ENCODE assay signal across 8 cellular contexts in the genomic region with DNA sequence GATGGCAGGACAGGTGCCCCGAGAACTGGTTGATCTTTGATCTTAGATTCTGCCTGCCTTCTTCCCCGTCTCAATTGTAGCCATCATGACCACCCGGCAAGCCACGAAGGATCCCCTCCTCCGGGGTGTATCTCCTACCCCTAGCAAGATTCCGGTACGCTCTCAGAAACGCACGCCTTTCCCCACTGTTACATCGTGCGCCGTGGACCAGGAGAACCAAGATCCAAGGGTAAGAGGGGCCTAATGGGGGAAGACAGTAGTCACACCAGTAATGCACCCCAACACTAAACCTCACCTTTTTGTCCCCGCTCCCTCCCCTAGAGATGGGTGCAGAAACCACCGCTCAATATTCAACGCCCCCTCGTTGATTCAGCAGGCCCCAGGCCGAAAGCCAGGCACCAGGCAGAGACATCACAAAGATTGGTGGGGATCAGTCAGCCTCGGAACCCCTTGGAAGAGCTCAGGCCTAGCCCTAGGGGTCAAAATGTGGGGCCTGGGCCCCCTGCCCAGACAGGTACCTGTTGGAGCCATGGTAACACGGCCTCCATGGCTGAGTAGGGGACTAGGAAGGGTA. TPM values are rescaled to one million over a fixed set of nuclear protein-coding genes. Genes with fewer than 3 reads are reported as not detected.
DNase-seq lines count a peak whose midpoint lies in the region; ATAC-seq and TF ChIP-seq lines count a peak whose summit lies in the region.

No MANE protein-coding gene starts in this region.

- peaks cover 2 to 14% (median 10%) of the 10 kb centered on the region in 4 donors for H3K4me1 ChIP-seq in liver (ENCODE audit: control insufficient read depth in 4 of 4, insufficient read depth in 4 of 4, low read length in 3 of 4)
- H3K4me1 ChIP-seq in thoracic aorta (ENCODE audit: control insufficient read depth in 1 of 2, low read depth in 2 of 2): peaks cover 11 to 16% of the 10 kb centered on the region in 2 donors

- POLR2A ChIA-PET in activated naive CD8-positive, alpha-beta T cell treated with anti-CD3 and anti-CD28 coated beads, Interleukin-2, amount 10 ng/mL, durations not matched to agents 7 days and 5 days (lab: Charles Lee): interaction anchor here (0.6 to 2.2 kb wide), 19 partner anchors 8 to 345 kb away, joined by 3 to 23 read pairs (median 5); a partner anchor contains a TSS

- H3K27me3 Mint-ChIP-seq in activated T-cell treated with anti-CD3 and anti-CD28 coated beads, Interleukin-2, amount 50 U/mL, for 72 hours (ENCODE audit: low read depth): no peaks in the 10 kb centered on the region
- peaks cover 4% of the 10 kb centered on the region for H3K27me3 Mint-ChIP-seq in activated naive CD8-positive, alpha-beta T cell treated with anti-CD3 and anti-CD28 coated beads, Interleukin-2, amount 10 ng/mL, durations not matched to agents 7 days and 5 days

- H3K4me3 ChIP-seq in liver (ENCODE audit: low read depth in 1 of 3, low read length in 3 of 3): peak overlapping the region in 2 of 3 donors; percentile 54 to 70
- H3K4me3 ChIP-seq in thoracic aorta: peak overlapping the region; percentile 93

- H3K27ac Mint-ChIP-seq in activated T-cell treated with anti-CD3 and anti-CD28 coated beads, Interleukin-2, amount 50 U/mL, for 72 hours: peak overlapping the region; percentile 91
- H3K27ac Mint-ChIP-seq in activated naive CD8-positive, alpha-beta T cell treated with anti-CD3 and anti-CD28 coated beads, Interleukin-2, amount 10 ng/mL, durations not matched to agents 7 days and 5 days: peak overlapping the region; percentile 98

- no peaks in the 10 kb centered on the region for H3K36me3 ChIP-seq in liver (ENCODE audit: control insufficient read depth in 4 of 4, insufficient read depth in 3 of 4, low read depth in 1 of 4, low read length in 3 of 4)
- H3K36me3 ChIP-seq in thoracic aorta: no peaks in the 10 kb centered on the region

- WGBS in liver: 18% methylated on average over 19 of the region's 19 CpGs

- no peak for DNase-seq in activated T-cell treated with anti-CD3 and anti-CD28 coated beads, Interleukin-2, amount 50 U/mL, for 72 hours
- DNase-seq in activated T-cell treated with anti-CD3 and anti-CD28 coated beads for 4 hours: no peak
- DNase-seq in activated naive CD8-positive, alpha-beta T cell treated with anti-CD3 and anti-CD28 coated beads, Interleukin-2, amount 10 ng/mL, durations not matched to agents 7 days and 5 days: no peak
- no peak for DNase-seq in thoracic aorta (ENCODE audit: low spot score)
- DNase-seq in DMS153 (lab: John Stamatoyannopoulos, UW): no peak
- no peak for DNase-seq in RKO (ENCODE audit: low spot score)

- no peaks in the 10 kb centered on the region for H3K9me3 ChIP-seq in liver (ENCODE audit: control insufficient read depth in 4 of 4, low read length in 3 of 4)
- no peaks in the 10 kb centered on the region for H3K9me3 ChIP-seq in thoracic aorta

- H3K9ac ChIP-seq in liver (ENCODE audit: low read depth in 1 of 2, low read length in 2 of 2): no peak overlapping the region

- peaks cover 6 to 14% of the 10 kb centered on the region in 2 donors for H3K36me3 Mint-ChIP-seq in activated T-cell treated with anti-CD3 and anti-CD28 coated beads, Interleukin-2, amount 50 U/mL, for 72 hours (ENCODE audit: insufficient read depth in 2 of 2)
- H3K36me3 Mint-ChIP-seq in activated naive CD8-positive, alpha-beta T cell treated with anti-CD3 and anti-CD28 coated beads, Interleukin-2, amount 10 ng/mL, durations not matched to agents 7 days and 5 days: peaks cover 21% of the 10 kb centered on the region

- no peak for ATAC-seq in activated T-cell treated with anti-CD3 and anti-CD28 coated beads, Interleukin-2, amount 50 U/mL, for 72 hours (replicated peaks in 1 of 2)
- no peak for ATAC-seq in activated naive CD8-positive, alpha-beta T cell treated with anti-CD3 and anti-CD28 coated beads, Interleukin-2, amount 10 ng/mL, durations not matched to agents 7 days and 5 days (ENCODE audit: low read depth)
- ATAC-seq in thoracic aorta (ENCODE audit: insufficient number of reproducible peaks, low FRiP score, low read depth) (no peak), HG03108 (IDR thresholded peaks at IDR 0.05; ENCODE audit: unreplicated experiment) (no peak)

- TF ChIP-seq CTCF in liver (IDR thresholded peaks at IDR 0.05; ENCODE audit: low read depth, low read length, missing input control) (no peak), thoracic aorta (IDR thresholded peaks at IDR 0.05) (no peak)

- H3K27ac ChIP-seq in liver (ENCODE audit: low read depth in 1 of 2, low read length in 2 of 2) (no peak overlapping the region), thoracic aorta (no peak overlapping the region)

- no peaks in the 10 kb centered on the region for H3K9me3 Mint-ChIP-seq in activated T-cell treated with anti-CD3 and anti-CD28 coated beads, Interleukin-2, amount 50 U/mL, for 72 hours
- no peaks in the 10 kb centered on the region for H3K9me3 Mint-ChIP-seq in activated naive CD8-positive, alpha-beta T cell treated with anti-CD3 and anti-CD28 coated beads, Interleukin-2, amount 10 ng/mL, durations not matched to agents 7 days and 5 days

- peak overlapping the region; percentile 92 to 97 for H3K4me3 Mint-ChIP-seq in activated T-cell treated with anti-CD3 and anti-CD28 coated beads, Interleukin-2, amount 50 U/mL, for 72 hours
- H3K4me3 Mint-ChIP-seq in activated naive CD8-positive, alpha-beta T cell treated with anti-CD3 and anti-CD28 coated beads, Interleukin-2, amount 10 ng/mL, durations not matched to agents 7 days and 5 days: peak overlapping the region; percentile 100

- no peak for TF ChIP-seq RAD21 in liver (IDR thresholded peaks at IDR 0.05)

- H3K27me3 ChIP-seq in liver (ENCODE audit: control insufficient read depth in 4 of 4, insufficient read depth in 4 of 4, low read length in 3 of 4): no peaks in the 10 kb centered on the region
- H3K27me3 ChIP-seq in thoracic aorta (replicated peaks; ENCODE audit: insufficient read depth): no peaks in the 10 kb centered on the region

- H3K4me1 Mint-ChIP-seq in activated T-cell treated with anti-CD3 and anti-CD28 coated beads, Interleukin-2, amount 50 U/mL, for 72 hours (ENCODE audit: low read depth): peaks cover 15% of the 10 kb centered on the region
- H3K4me1 Mint-ChIP-seq in activated naive CD8-positive, alpha-beta T cell treated with anti-CD3 and anti-CD28 coated beads, Interleukin-2, amount 10 ng/mL, durations not matched to agents 7 days and 5 days: peaks cover 24% of the 10 kb centered on the region

TF ChIP-seq in liver, 16 proteins besides CTCF, POLR2A, EP300 and RAD21 (continues in another document):
- TF ChIP-seq, protein P1, sequence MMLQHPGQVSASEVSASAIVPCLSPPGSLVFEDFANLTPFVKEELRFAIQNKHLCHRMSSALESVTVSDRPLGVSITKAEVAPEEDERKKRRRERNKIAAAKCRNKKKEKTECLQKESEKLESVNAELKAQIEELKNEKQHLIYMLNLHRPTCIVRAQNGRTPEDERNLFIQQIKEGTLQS (IDR thresholded peaks at IDR 0.05): no peak
- TF ChIP-seq EGR1 (IDR thresholded peaks at IDR 0.05; ENCODE audit: low read depth in 2 of 2) (no peak), JUND (IDR thresholded peaks at IDR 0.05) (no peak)

RNA-seq across cellular contexts. Expression of a gene that starts 0.6 kb away (rescaled TPM):
- total RNA-seq in activated T-cell treated with anti-CD3 and anti-CD28 coated beads, Interleukin-2, amount 50 U/mL, for 72 hours: 10 to 100 TPM; 63.8 to 77.9 TPM
- 10 to 100 TPM; 73.8 to 80.4 TPM for total RNA-seq in activated naive CD8-positive, alpha-beta T cell treated with anti-CD3 and anti-CD28 coated beads, Interleukin-2, amount 10 ng/mL, durations not matched to agents 7 days and 5 days
- total RNA-seq in liver (10 to 100 TPM in 1 of 2 donors, not detected in 1; 17.5 TPM), thoracic aorta (under 1 TPM; 0.27 to 0.99 TPM)
- polyA plus RNA-seq in liver: 1 to 10 TPM in 1 of 2 donors, under 1 TPM in 1; 0.97 to 2.0 TPM

RNA-seq across cellular contexts. Expression of a gene that starts 13.4 kb away (rescaled TPM):
- under 1 TPM in 1 of 2 donors, not detected in 1; 0.12 TPM for total RNA-seq in activated T-cell treated with anti-CD3 and anti-CD28 coated beads, Interleukin-2, amount 50 U/mL, for 72 hours
- total RNA-seq in activated naive CD8-positive, alpha-beta T cell treated with anti-CD3 and anti-CD28 coated beads, Interleukin-2, amount 10 ng/mL, durations not matched to agents 7 days and 5 days: not detected
- total RNA-seq in liver: not detected
- not detected for polyA plus RNA-seq in liver
- total RNA-seq in thoracic aorta: not detected

RNA-seq across cellular contexts. Expression of a gene that starts 23.1 kb away (rescaled TPM):
- under 1 TPM in 1 of 2 donors, not detected in 1; 0.05 TPM for total RNA-seq in activated T-cell treated with anti-CD3 and anti-CD28 coated beads, Interleukin-2, amount 50 U/mL, for 72 hours
- total RNA-seq in activated naive CD8-positive, alpha-beta T cell treated with anti-CD3 and anti-CD28 coated beads, Interleukin-2, amount 10 ng/mL, durations not matched to agents 7 days and 5 days: under 1 TPM; 0.11 to 0.31 TPM
- total RNA-seq in liver (10 to 100 TPM; 16.6 to 49.4 TPM), thoracic aorta (1 to 10 TPM in 1 of 2 donors, under 1 TPM in 1; 0.68 to 1.5 TPM)
- polyA plus RNA-seq in liver: 10 to 100 TPM; 22.4 to 34.0 TPM

RNA-seq across cellular contexts. Expression of a gene that starts 28.7 kb away (rescaled TPM):
- 1 to 10 TPM in 1 of 2 donors, not detected in 1; 1.7 TPM for total RNA-seq in activated T-cell treated with anti-CD3 and anti-CD28 coated beads, Interleukin-2, amount 50 U/mL, for 72 hours
- total RNA-seq in activated naive CD8-positive, alpha-beta T cell treated with anti-CD3 and anti-CD28 coated beads, Interleukin-2, amount 10 ng/mL, durations not matched to agents 7 days and 5 days: under 1 TPM in 1 of 2 experiments, not detected in 1; 0.67 TPM
- total RNA-seq in liver (not detected), thoracic aorta (1 to 10 TPM in 1 of 2 donors, not detected in 1; 2.5 TPM)
- polyA plus RNA-seq in liver: under 1 TPM in 1 of 2 donors, not detected in 1; 0.05 TPM

RNA-seq across cellular contexts. Expression of a gene that starts 43.7 kb away (rescaled TPM):
- total RNA-seq in activated T-cell treated with anti-CD3 and anti-CD28 coated beads, Interleukin-2, amount 50 U/mL, for 72 hours: 10 to 100 TPM; 12.3 to 16.4 TPM
- 10 to 100 TPM; 12.1 to 13.3 TPM for total RNA-seq in activated naive CD8-positive, alpha-beta T cell treated with anti-CD3 and anti-CD28 coated beads, Interleukin-2, amount 10 ng/mL, durations not matched to agents 7 days and 5 days
- total RNA-seq in liver: 1 to 10 TPM; 4.1 to 5.2 TPM
- polyA plus RNA-seq in liver: 1 to 10 TPM; 2.4 to 4.9 TPM
- 10 to 100 TPM; 11.5 to 31.4 TPM for total RNA-seq in thoracic aorta

Comparison
In these comparisons a context has a peak if more than half of its experiments do, and no peak if none do; other contexts are left out.
1. RNA of a gene that starts 23.1 kb away (total RNA-seq): 16.6 to 49.4 TPM in liver; 0.68 to 1.5 TPM in thoracic aorta, 0.11 to 0.31 TPM in activated naive CD8-positive, alpha-beta T cell treated with anti-CD3 and anti-CD28 coated beads, Interleukin-2, amount 10 ng/mL, durations not matched to agents 7 days and 5 days and 0.05 TPM in activated T-cell treated with anti-CD3 and anti-CD28 coated beads, Interleukin-2, amount 50 U/mL, for 72 hours; every median in the first group is over 4 times any median in the second.